20 cellular contexts compared by ENCODE assay signal in genomic region chr7:45268013-45268412, GRCh38.
DNase-seq lines count a peak whose midpoint lies in the region; ATAC-seq lines count a peak whose summit lies in the region.
"Had no signal": no experiment of that assay in that cellular context is flagged by ENCODE, and none has a peak within 500 bp of the region (broad histone marks: within the 10 kb centered on the region; RNA-seq: fewer than 3 reads in every experiment).

No MANE protein-coding gene starts in this region.

- peaks cover 4% of the 10 kb centered on the region for H3K27me3 Mint-ChIP-seq in activated T-helper 2 cell treated with anti-CD3 and anti-CD28 coated beads, Interferon-gamma antibody, Interleukin-2, Interleukin-4, amounts not matched to agents 10 μg/mL and 5 μg/mL and 100 μg/mL, durations not matched to agents 14 hours and 24 hours and 36 hours (ENCODE audit: low read depth)

- no peaks in the 10 kb centered on the region for H3K4me1 Mint-ChIP-seq in activated T-helper 2 cell treated with anti-CD3 and anti-CD28 coated beads, Interferon-gamma antibody, Interleukin-2, Interleukin-4, amounts not matched to agents 10 μg/mL and 5 μg/mL and 100 μg/mL, durations not matched to agents 14 hours and 24 hours and 36 hours (ENCODE audit: low read depth)

- no peak for ATAC-seq in HG03457 (IDR thresholded peaks at IDR 0.05; ENCODE audit: unreplicated experiment)
- ATAC-seq: K562, PC-3 had no signal

- no peak overlapping the region for H3K27ac Mint-ChIP-seq in activated T-helper 2 cell treated with anti-CD3 and anti-CD28 coated beads, Interferon-gamma antibody, Interleukin-2, Interleukin-4, amounts not matched to agents 10 μg/mL and 5 μg/mL and 100 μg/mL, durations not matched to agents 14 hours and 24 hours and 36 hours
- H3K27ac Mint-ChIP-seq: CD4-positive, alpha-beta T cell had no signal

- DNase-seq in NCI-H748 (lab: John Stamatoyannopoulos, UW; ENCODE audit: unreplicated experiment) (peak; percentile 55), NCI-H748 treated with DMSO at 0.1 percent for 48 hours (lab: John Stamatoyannopoulos, UW) (no peak), NCI-H1105 (lab: John Stamatoyannopoulos, UW) (peak; percentile 73), NCI-H526 treated with DMSO at 0.1 percent for 48 hours (lab: John Stamatoyannopoulos, UW) (peak; percentile 12), kidney glomerular epithelial cell (lab: John Stamatoyannopoulos, UW) (no peak), SKM-1 (lab: John Stamatoyannopoulos, UW; ENCODE audit: unreplicated experiment) (no peak)
- no peak for DNase-seq in activated T-helper 2 cell treated with anti-CD3 and anti-CD28 coated beads, Interferon-gamma antibody, Interleukin-2, Interleukin-4, amounts not matched to agents 10 μg/mL and 5 μg/mL and 100 μg/mL, durations not matched to agents 14 hours and 24 hours and 36 hours (ENCODE audit: low spot score)
- DNase-seq: CD4-positive, alpha-beta T cell; DND-41; H7; Kasumi-1; NCI-H1694 treated with DMSO at 0.1 percent for 48 hours; NCI-H2171; NCI-H226; NCI-H524; PC-3; SK-N-SH; T-helper 2 cell had no signal

- intact Hi-C loops in activated T-helper 2 cell treated with anti-CD3 and anti-CD28 coated beads, Interferon-gamma antibody, Interleukin-2, Interleukin-4, amounts not matched to agents 10 μg/mL and 5 μg/mL and 100 μg/mL, durations not matched to agents 14 hours and 24 hours and 36 hours (cut with micrococcal nuclease): no loop called here

- no peaks in the 10 kb centered on the region for H3K36me3 Mint-ChIP-seq in activated T-helper 2 cell treated with anti-CD3 and anti-CD28 coated beads, Interferon-gamma antibody, Interleukin-2, Interleukin-4, amounts not matched to agents 10 μg/mL and 5 μg/mL and 100 μg/mL, durations not matched to agents 14 hours and 24 hours and 36 hours (ENCODE audit: low read depth)

- no peaks in the 10 kb centered on the region for H3K9me3 Mint-ChIP-seq in activated T-helper 2 cell treated with anti-CD3 and anti-CD28 coated beads, Interferon-gamma antibody, Interleukin-2, Interleukin-4, amounts not matched to agents 10 μg/mL and 5 μg/mL and 100 μg/mL, durations not matched to agents 14 hours and 24 hours and 36 hours
- H3K9me3 Mint-ChIP-seq: CD4-positive, alpha-beta T cell had no signal

- H3K4me3 Mint-ChIP-seq in activated T-helper 2 cell treated with anti-CD3 and anti-CD28 coated beads, Interferon-gamma antibody, Interleukin-2, Interleukin-4, amounts not matched to agents 10 μg/mL and 5 μg/mL and 100 μg/mL, durations not matched to agents 14 hours and 24 hours and 36 hours (ENCODE audit: low read depth): no peak overlapping the region
- H3K4me3 Mint-ChIP-seq: CD4-positive, alpha-beta T cell had no signal

Comparison
In these comparisons a context has a peak if more than half of its experiments do, and no peak if none do; other contexts are left out.
1. DNase-seq: peak in NCI-H748 (single experiment), NCI-H1105 (single experiment) and NCI-H526 treated with DMSO at 0.1 percent for 48 hours (single experiment); none in NCI-H748 treated with DMSO at 0.1 percent for 48 hours (single experiment), kidney glomerular epithelial cell (single experiment), activated T-helper 2 cell treated with anti-CD3 and anti-CD28 coated beads, Interferon-gamma antibody, Interleukin-2, Interleukin-4, amounts not matched to agents 10 μg/mL and 5 μg/mL and 100 μg/mL, durations not matched to agents 14 hours and 24 hours and 36 hours (single experiment) and SKM-1 (single experiment).